In the genomic region with DNA sequence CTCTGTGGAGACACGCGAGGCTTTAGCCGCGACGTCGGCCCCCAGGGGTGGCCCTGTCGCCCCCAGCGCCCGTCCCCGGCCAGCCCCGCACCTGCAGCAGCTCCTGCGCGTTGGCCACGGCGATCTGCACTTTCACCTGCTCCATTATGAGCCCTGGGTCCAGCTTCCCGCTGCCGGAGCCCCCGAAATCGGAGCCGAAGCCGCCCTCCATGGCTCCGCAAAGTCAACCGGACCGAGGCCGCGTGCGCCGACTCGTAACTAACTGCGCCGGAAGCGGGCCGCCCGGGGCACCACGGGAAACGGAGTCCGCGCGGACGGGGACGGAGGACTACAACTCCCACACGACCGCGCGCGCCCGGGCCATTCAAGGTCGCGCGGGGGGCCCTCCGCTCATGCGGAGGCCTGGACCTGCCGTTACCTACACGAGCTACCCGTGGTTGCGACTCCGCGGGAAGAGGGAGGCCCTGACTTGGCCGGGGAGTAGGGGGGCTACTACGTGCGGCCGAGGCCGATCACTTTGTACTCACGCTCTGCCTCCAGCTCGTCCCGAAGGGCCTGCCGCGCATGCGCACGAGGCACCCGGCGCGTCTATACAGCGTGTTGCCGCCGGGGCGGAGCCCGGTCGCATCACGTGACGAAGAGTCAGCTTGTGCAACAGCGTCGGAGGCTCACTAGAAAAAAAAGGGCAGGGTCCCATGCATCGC, we compare ENCODE assay signal across 1 cellular context.
TF ChIP-seq lines count a peak whose summit lies in the region.

A gene (minus strand): TSS at position 264 of the 704 bp plus-strand sequence. CDS start 53 bp downstream, at position 211.

TF ChIP-seq in HepG2, 621 proteins besides CTCF, POLR2A, EP300 and RAD21 (continued from another document and continues in another):
- TF ChIP-seq, protein P1, sequence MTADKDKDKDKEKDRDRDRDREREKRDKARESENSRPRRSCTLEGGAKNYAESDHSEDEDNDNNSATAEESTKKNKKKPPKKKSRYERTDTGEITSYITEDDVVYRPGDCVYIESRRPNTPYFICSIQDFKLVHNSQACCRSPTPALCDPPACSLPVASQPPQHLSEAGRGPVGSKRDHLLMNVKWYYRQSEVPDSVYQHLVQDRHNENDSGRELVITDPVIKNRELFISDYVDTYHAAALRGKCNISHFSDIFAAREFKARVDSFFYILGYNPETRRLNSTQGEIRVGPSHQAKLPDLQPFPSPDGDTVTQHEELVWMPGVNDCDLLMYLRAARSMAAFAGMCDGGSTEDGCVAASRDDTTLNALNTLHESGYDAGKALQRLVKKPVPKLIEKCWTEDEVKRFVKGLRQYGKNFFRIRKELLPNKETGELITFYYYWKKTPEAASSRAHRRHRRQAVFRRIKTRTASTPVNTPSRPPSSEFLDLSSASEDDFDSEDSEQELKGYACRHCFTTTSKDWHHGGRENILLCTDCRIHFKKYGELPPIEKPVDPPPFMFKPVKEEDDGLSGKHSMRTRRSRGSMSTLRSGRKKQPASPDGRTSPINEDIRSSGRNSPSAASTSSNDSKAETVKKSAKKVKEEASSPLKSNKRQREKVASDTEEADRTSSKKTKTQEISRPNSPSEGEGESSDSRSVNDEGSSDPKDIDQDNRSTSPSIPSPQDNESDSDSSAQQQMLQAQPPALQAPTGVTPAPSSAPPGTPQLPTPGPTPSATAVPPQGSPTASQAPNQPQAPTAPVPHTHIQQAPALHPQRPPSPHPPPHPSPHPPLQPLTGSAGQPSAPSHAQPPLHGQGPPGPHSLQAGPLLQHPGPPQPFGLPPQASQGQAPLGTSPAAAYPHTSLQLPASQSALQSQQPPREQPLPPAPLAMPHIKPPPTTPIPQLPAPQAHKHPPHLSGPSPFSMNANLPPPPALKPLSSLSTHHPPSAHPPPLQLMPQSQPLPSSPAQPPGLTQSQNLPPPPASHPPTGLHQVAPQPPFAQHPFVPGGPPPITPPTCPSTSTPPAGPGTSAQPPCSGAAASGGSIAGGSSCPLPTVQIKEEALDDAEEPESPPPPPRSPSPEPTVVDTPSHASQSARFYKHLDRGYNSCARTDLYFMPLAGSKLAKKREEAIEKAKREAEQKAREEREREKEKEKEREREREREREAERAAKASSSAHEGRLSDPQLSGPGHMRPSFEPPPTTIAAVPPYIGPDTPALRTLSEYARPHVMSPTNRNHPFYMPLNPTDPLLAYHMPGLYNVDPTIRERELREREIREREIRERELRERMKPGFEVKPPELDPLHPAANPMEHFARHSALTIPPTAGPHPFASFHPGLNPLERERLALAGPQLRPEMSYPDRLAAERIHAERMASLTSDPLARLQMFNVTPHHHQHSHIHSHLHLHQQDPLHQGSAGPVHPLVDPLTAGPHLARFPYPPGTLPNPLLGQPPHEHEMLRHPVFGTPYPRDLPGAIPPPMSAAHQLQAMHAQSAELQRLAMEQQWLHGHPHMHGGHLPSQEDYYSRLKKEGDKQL (CRISPR knock-in tag; IDR thresholded peaks at IDR 0.05; ENCODE audit: low read depth) = 0 out of 2 replicates have a peak, but pooled peaks have one; percentile 13
- TF ChIP-seq RXRB (CRISPR knock-in tag; IDR thresholded peaks at IDR 0.05; ENCODE audit: borderline replicate concordance) (peak; percentile 93), KAT8 (CRISPR knock-in tag; IDR thresholded peaks at IDR 0.05) (peak; percentile 95), ZNF674 (CRISPR knock-in tag; IDR thresholded peaks at IDR 0.05; ENCODE audit: low read depth) (peak; percentile 36; the same call in 1 of the 2 replicates), CHD2 (IDR thresholded peaks at IDR 0.05; ENCODE audit: low read depth, low read length) (peak; percentile 57; the same call in 1 of the 2 replicates), ZMYM2 (CRISPR knock-in tag; IDR thresholded peaks at IDR 0.05) (no peak), KMT2A (CRISPR knock-in tag; IDR thresholded peaks at IDR 0.05) (no peak), SRF (IDR thresholded peaks at IDR 0.05; ENCODE audit: low read depth, low read length) (0 out of 2 replicates have a peak, but pooled peaks have one; percentile 52), ZNF329 (CRISPR knock-in tag; IDR thresholded peaks at IDR 0.05; ENCODE audit: low read depth) (0 out of 2 replicates have a peak, but pooled peaks have one; percentile 54), GTF2F1 (IDR thresholded peaks at IDR 0.05; ENCODE audit: low read length) (peak; percentile 86; the same call in 1 of the 2 replicates), NFRKB (IDR thresholded peaks at IDR 0.05) (no peak), MEIS2 (CRISPR knock-in tag; IDR thresholded peaks at IDR 0.05) (peak; percentile 51; the same call in 1 of the 2 replicates), SMARCE1 (IDR thresholded peaks at IDR 0.05; ENCODE audit: borderline replicate concordance) (no peak), ZNF678 (CRISPR knock-in tag; IDR thresholded peaks at IDR 0.05) (no peak), MIER3 (CRISPR knock-in tag; IDR thresholded peaks at IDR 0.05; ENCODE audit: borderline replicate concordance) (peak; percentile 66; the same call in 1 of the 2 replicates), ZNF776 (CRISPR knock-in tag; IDR thresholded peaks at IDR 0.05) (peak; percentile 73; the same call in 1 of the 2 replicates), ZNF781 (CRISPR knock-in tag; IDR thresholded peaks at IDR 0.05; ENCODE audit: borderline replicate concordance, not compliant biosample characterization) (peak; percentile 87), NFATC3 (CRISPR knock-in tag; IDR thresholded peaks at IDR 0.05) (0 out of 2 replicates have a peak, but pooled peaks have one; percentile 45), ZNF543 (CRISPR knock-in tag; IDR thresholded peaks at IDR 0.05) (peak; percentile 41; the same call in 1 of the 2 replicates), ZNF773 (CRISPR knock-in tag; IDR thresholded peaks at IDR 0.05; ENCODE audit: borderline replicate concordance) (peak; percentile 32; the same call in 1 of the 2 replicates), SKI (IDR thresholded peaks at IDR 0.05; ENCODE audit: partially characterized antibody) (peak; percentile 76), BCL6 (CRISPR knock-in tag; IDR thresholded peaks at IDR 0.05) (no peak), ZNF629 (CRISPR knock-in tag; conservative IDR thresholded peaks at IDR 0.05) (no peak), GTF3A (CRISPR knock-in tag; conservative IDR thresholded peaks at IDR 0.05) (peak; percentile 42; the same call in 1 of the 2 replicates), MED8 (CRISPR knock-in tag; IDR thresholded peaks at IDR 0.05; ENCODE audit: insufficient replicate concordance) (peak; percentile 41)
- TF ChIP-seq, protein P2, sequence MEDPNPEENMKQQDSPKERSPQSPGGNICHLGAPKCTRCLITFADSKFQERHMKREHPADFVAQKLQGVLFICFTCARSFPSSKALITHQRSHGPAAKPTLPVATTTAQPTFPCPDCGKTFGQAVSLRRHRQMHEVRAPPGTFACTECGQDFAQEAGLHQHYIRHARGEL (CRISPR knock-in tag; IDR thresholded peaks at IDR 0.05) = peak; percentile 38; the same call in 1 of the 2 replicates
- TF ChIP-seq, protein P3, sequence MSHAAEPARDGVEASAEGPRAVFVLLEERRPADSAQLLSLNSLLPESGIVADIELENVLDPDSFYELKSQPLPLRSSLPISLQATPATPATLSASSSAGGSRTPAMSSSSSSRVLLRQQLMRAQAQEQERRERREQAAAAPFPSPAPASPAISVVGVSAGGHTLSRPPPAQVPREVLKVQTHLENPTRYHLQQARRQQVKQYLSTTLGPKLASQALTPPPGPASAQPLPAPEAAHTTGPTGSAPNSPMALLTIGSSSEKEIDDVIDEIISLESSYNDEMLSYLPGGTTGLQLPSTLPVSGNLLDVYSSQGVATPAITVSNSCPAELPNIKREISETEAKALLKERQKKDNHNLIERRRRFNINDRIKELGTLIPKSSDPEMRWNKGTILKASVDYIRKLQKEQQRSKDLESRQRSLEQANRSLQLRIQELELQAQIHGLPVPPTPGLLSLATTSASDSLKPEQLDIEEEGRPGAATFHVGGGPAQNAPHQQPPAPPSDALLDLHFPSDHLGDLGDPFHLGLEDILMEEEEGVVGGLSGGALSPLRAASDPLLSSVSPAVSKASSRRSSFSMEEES (CRISPR knock-in tag; IDR thresholded peaks at IDR 0.05) = peak; percentile 87
- TF ChIP-seq, protein P4, sequence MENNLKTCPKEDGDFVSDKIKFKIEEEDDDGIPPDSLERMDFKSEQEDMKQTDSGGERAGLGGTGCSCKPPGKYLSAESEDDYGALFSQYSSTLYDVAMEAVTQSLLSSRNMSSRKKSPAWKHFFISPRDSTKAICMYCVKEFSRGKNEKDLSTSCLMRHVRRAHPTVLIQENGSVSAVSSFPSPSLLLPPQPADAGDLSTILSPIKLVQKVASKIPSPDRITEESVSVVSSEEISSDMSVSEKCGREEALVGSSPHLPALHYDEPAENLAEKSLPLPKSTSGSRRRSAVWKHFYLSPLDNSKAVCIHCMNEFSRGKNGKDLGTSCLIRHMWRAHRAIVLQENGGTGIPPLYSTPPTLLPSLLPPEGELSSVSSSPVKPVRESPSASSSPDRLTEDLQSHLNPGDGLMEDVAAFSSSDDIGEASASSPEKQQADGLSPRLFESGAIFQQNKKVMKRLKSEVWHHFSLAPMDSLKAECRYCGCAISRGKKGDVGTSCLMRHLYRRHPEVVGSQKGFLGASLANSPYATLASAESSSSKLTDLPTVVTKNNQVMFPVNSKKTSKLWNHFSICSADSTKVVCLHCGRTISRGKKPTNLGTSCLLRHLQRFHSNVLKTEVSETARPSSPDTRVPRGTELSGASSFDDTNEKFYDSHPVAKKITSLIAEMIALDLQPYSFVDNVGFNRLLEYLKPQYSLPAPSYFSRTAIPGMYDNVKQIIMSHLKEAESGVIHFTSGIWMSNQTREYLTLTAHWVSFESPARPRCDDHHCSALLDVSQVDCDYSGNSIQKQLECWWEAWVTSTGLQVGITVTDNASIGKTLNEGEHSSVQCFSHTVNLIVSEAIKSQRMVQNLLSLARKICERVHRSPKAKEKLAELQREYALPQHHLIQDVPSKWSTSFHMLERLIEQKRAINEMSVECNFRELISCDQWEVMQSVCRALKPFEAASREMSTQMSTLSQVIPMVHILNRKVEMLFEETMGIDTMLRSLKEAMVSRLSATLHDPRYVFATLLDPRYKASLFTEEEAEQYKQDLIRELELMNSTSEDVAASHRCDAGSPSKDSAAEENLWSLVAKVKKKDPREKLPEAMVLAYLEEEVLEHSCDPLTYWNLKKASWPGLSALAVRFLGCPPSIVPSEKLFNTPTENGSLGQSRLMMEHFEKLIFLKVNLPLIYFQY (CRISPR knock-in tag; IDR thresholded peaks at IDR 0.05; ENCODE audit: borderline replicate concordance) = no peak
- TF ChIP-seq, protein P5, sequence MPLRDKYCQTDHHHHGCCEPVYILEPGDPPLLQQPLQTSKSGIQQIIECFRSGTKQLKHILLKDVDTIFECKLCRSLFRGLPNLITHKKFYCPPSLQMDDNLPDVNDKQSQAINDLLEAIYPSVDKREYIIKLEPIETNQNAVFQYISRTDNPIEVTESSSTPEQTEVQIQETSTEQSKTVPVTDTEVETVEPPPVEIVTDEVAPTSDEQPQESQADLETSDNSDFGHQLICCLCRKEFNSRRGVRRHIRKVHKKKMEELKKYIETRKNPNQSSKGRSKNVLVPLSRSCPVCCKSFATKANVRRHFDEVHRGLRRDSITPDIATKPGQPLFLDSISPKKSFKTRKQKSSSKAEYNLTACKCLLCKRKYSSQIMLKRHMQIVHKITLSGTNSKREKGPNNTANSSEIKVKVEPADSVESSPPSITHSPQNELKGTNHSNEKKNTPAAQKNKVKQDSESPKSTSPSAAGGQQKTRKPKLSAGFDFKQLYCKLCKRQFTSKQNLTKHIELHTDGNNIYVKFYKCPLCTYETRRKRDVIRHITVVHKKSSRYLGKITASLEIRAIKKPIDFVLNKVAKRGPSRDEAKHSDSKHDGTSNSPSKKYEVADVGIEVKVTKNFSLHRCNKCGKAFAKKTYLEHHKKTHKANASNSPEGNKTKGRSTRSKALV (CRISPR knock-in tag; IDR thresholded peaks at IDR 0.05) = no peak
- TF ChIP-seq, protein P6, sequence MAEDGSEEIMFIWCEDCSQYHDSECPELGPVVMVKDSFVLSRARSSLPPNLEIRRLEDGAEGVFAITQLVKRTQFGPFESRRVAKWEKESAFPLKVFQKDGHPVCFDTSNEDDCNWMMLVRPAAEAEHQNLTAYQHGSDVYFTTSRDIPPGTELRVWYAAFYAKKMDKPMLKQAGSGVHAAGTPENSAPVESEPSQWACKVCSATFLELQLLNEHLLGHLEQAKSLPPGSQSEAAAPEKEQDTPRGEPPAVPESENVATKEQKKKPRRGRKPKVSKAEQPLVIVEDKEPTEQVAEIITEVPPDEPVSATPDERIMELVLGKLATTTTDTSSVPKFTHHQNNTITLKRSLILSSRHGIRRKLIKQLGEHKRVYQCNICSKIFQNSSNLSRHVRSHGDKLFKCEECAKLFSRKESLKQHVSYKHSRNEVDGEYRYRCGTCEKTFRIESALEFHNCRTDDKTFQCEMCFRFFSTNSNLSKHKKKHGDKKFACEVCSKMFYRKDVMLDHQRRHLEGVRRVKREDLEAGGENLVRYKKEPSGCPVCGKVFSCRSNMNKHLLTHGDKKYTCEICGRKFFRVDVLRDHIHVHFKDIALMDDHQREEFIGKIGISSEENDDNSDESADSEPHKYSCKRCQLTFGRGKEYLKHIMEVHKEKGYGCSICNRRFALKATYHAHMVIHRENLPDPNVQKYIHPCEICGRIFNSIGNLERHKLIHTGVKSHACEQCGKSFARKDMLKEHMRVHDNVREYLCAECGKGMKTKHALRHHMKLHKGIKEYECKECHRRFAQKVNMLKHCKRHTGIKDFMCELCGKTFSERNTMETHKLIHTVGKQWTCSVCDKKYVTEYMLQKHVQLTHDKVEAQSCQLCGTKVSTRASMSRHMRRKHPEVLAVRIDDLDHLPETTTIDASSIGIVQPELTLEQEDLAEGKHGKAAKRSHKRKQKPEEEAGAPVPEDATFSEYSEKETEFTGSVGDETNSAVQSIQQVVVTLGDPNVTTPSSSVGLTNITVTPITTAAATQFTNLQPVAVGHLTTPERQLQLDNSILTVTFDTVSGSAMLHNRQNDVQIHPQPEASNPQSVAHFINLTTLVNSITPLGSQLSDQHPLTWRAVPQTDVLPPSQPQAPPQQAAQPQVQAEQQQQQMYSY (CRISPR knock-in tag; IDR thresholded peaks at IDR 0.05) = peak; percentile 27; the same call in 1 of the 2 replicates
